ENCODE assay signal across 8 cellular contexts in the genomic region with DNA sequence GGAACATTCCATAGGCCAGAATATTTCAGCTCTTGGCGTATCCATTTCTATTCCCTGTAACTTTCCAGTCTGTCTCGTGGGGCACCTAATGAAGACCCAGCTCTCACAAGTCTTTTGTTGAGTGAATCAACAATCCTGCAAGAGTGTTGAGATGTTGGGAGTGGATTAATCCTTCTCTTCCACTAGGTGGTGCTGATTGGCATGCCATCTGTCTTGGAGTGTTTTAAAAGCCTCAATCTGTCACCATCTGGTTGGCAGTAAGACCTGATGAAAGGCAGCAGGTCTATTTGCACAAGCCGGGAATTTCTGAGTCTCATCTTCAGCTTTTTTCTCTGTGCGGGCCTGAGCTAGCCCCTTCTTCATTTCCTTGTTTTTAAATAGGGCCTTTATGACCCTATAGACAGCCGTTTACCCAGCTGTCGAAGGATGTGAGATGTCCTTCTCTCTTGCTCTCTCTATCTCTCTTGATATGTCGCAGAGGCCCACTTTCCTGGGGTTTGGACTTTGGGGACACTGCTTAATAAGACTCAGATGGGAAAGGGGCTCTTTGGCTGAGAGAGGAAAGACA.
DNase-seq lines count a peak whose midpoint lies in the region; ATAC-seq, FAIRE-seq and TF ChIP-seq lines count a peak whose summit lies in the region.

No MANE protein-coding gene starts in this region.

- H3K36me3 Mint-ChIP-seq in HFFc6 (ENCODE audit: low read depth) = no peaks in the 10 kb centered on the region

- POLR2A ChIA-PET in HepG2 (lab: Yijun Ruan, JAX) = no interaction called here

- CTCF ChIA-PET in HepG2 (lab: Yijun Ruan, JAX; ENCODE audit: low intra/inter-chr PET ratio, low total read pairs) = interaction anchor here (1.1 kb wide), 1 partner anchor 529 kb away, joined by 3 read pairs; no protein-coding TSS in a partner anchor

- H2AFZ ChIP-seq in HepG2 (ENCODE audit: low read length) = no peak overlapping the region

- H3K9me3 Mint-ChIP-seq in HFFc6 = no peaks in the 10 kb centered on the region

- no TSS peak for BruUV-seq in HepG2 (replicated peaks; lab: Mats Ljungman, UMichigan)

- no peaks in the 10 kb centered on the region for H3K9me3 ChIP-seq in HepG2 (ENCODE audit: low read length)

- no peak overlapping the region for H3K4me3 Mint-ChIP-seq in HFFc6

- WGBS in HepG2 (ENCODE audit: low lambda C conversion rate) = 35% methylated on average over 7 of the region's 7 CpGs

- TF ChIP-seq POLR2A in HepG2 (IDR thresholded peaks at IDR 0.05; ENCODE audit: insufficient read depth in 1 of 2, low read depth in 2 of 2, low read length in 2 of 2) = no peak

- no peaks in the 10 kb centered on the region for H3K27me3 Mint-ChIP-seq in HFFc6 (ENCODE audit: insufficient read depth)

- H3K4me1 ChIP-seq in HepG2 (ENCODE audit: insufficient read depth, low read length) = no peaks in the 10 kb centered on the region

- DNase-seq in EL (peak; percentile 56), HFFc6 (peak; percentile 58), NCI-H2227 treated with DMSO at 0.1 percent for 48 hours (lab: John Stamatoyannopoulos, UW) (peak; percentile 8), HepG2 (ENCODE audit: low spot score) (peak; percentile 16), NCI-H226 (no peak)
- DNase-seq in central memory CD4-positive, alpha-beta T cell = peak; percentile 14

- H3K27me3 ChIP-seq in HepG2 (ENCODE audit: control insufficient read depth in 1 of 2, insufficient read depth in 2 of 2, low read length in 2 of 2) = no peaks in the 10 kb centered on the region

- no peak overlapping the region for H3K27ac Mint-ChIP-seq in HFFc6

- intact Hi-C loops in HepG2 (cut with micrococcal nuclease; ENCODE audit: unreplicated experiment) = no loop called here

- TF ChIP-seq CTCF in 22Rv1 (IDR thresholded peaks at IDR 0.05) = peak; percentile 82
- peak; percentile 86 for TF ChIP-seq CTCF in HFFc6 (IDR thresholded peaks at IDR 0.05)
- peak; percentile 50 for TF ChIP-seq CTCF in HepG2 (CRISPR knock-in tag; IDR thresholded peaks at IDR 0.05)

- TF ChIP-seq EP300 in HepG2 (IDR thresholded peaks at IDR 0.05; ENCODE audit: low read depth in 2 of 2, low read length in 2 of 2) = no peak
- no peak for TF ChIP-seq EP300 in HepG2 (CRISPR knock-in tag; IDR thresholded peaks at IDR 0.05; ENCODE audit: borderline replicate concordance)

- H4K20me1 ChIP-seq in HepG2 (ENCODE audit: insufficient read depth, low read length) = no peaks in the 10 kb centered on the region

- H3K4me1 Mint-ChIP-seq in HFFc6 (ENCODE audit: low read depth) = peaks cover 8% of the 10 kb centered on the region

- no peaks in the 10 kb centered on the region for H3K36me3 ChIP-seq in HepG2 (replicated peaks in 1 of 2; ENCODE audit: control insufficient read depth in 1 of 2, insufficient read depth in 2 of 2, low read length in 2 of 2)

- H3K9ac ChIP-seq in HepG2 (ENCODE audit: insufficient read depth, low read depth, low read length) = no peak overlapping the region

- in situ Hi-C loops in HepG2 (cut with HindIII; ENCODE audit: extremely low pct_ligation_motif_present, low pct_unique_long_range_greater_than_20kb) = no loop called here

- ATAC-seq in HepG2 (peak; percentile 72), GM21619 (IDR thresholded peaks at IDR 0.05; ENCODE audit: unreplicated experiment) (no peak)

- H3K79me2 ChIP-seq in HepG2 (ENCODE audit: insufficient read depth, low read length) = no peaks in the 10 kb centered on the region

- H3K4me2 ChIP-seq in HepG2 (ENCODE audit: low read depth, low read length) = no peak overlapping the region

- H3K27ac ChIP-seq in 22Rv1 (no peak overlapping the region), HepG2 (ENCODE audit: extremely low read length, insufficient read depth, low read length) (no peak overlapping the region)

- no peak overlapping the region for H3K4me3 ChIP-seq in HepG2 (replicated peaks in 1 of 3; ENCODE audit: insufficient read depth in 1 of 3, low read depth in 2 of 3, low read length in 3 of 3)

- peak; percentile 59 for FAIRE-seq in HepG2 (lab: Jason Lieb, UNC)

- TF ChIP-seq RAD21 in HepG2 (CRISPR knock-in tag; IDR thresholded peaks at IDR 0.05) = no peak

TF ChIP-seq in HepG2, 621 proteins besides CTCF, POLR2A, EP300 and RAD21:
- peak; percentile 43 for TF ChIP-seq STAG1 (CRISPR knock-in tag; IDR thresholded peaks at IDR 0.05)
- 0 out of 2 replicates have a peak, but pooled peaks have one; percentile 20 for TF ChIP-seq ZNF644 (CRISPR knock-in tag; IDR thresholded peaks at IDR 0.05; ENCODE audit: low read depth)
- no peak for TF ChIP-seq EHMT2 (IDR thresholded peaks at IDR 0.05; ENCODE audit: borderline replicate concordance, low read depth, low read length)
- peak; percentile 95 for TF ChIP-seq ZSCAN22 (CRISPR knock-in tag; IDR thresholded peaks at IDR 0.05)
